Comparison of ENCODE assay signal across 8 cellular contexts in genomic region chr1:152926091-152926490, GRCh38. TPM values are rescaled to one million over a fixed set of nuclear protein-coding genes. Genes with fewer than 3 reads are reported as not detected.
DNase-seq lines count a peak whose midpoint lies in the region; ATAC-seq and TF ChIP-seq lines count a peak whose summit lies in the region.

No MANE protein-coding gene starts in this region.

- H3K27ac ChIP-seq in A673 (ENCODE audit: low read depth, low read length, poor library complexity, severe bottlenecking) (no peak overlapping the region), esophagus muscularis mucosa (replicated peaks in 1 of 4) (no peak overlapping the region)

- CTCF ChIA-PET in A673 (lab: Charles Lee): no interaction called here

- intact Hi-C loops in A673 (cut with micrococcal nuclease; ENCODE audit: unreplicated experiment): no loop called here
- intact Hi-C loops in esophagus muscularis mucosa (cut with DNase I): loop anchor here (1.0 to 5.0 kb wide), 2 partner anchors 56 to 274 kb away; no protein-coding TSS in a partner anchor
- intact Hi-C loops in left ventricle myocardium superior (cut with micrococcal nuclease): no loop called here

- no peak overlapping the region for H3K4me3 Mint-ChIP-seq in mesothelial cell of epicardium

- H3K27me3 Mint-ChIP-seq in mesothelial cell of epicardium (ENCODE audit: low read depth): no peaks in the 10 kb centered on the region

- H3K4me1 Mint-ChIP-seq in mesothelial cell of epicardium: no peaks in the 10 kb centered on the region

- H3K9me3 Mint-ChIP-seq in mesothelial cell of epicardium: peaks cover 37% of the 10 kb centered on the region

- WGBS in esophagus muscularis mucosa: 51% methylated on average over 3 of the region's 3 CpGs

- no TSS peak for BruUV-seq in A673 (replicated peaks; lab: Mats Ljungman, UMichigan)

- DNase-seq in A673 (ENCODE audit: low spot score) (peak; percentile 12), M059J (ENCODE audit: low read depth) (peak; percentile 30), esophagus muscularis mucosa (ENCODE audit: extremely low spot score) (no peak), iPS-NIHi7 (ENCODE audit: extremely low spot score) (no peak), mesothelial cell of epicardium (ENCODE audit: low spot score in 2 of 2, unreplicated experiment in 2 of 2) (no peak), left ventricle myocardium superior (no peak)

- no peak for TF ChIP-seq POLR2A in esophagus muscularis mucosa (IDR thresholded peaks at IDR 0.05; ENCODE audit: low read depth)

- ATAC-seq in HG03565 (IDR thresholded peaks at IDR 0.05; ENCODE audit: unreplicated experiment) (no peak), left ventricle myocardium superior (no peak)

- no peaks in the 10 kb centered on the region for H3K36me3 Mint-ChIP-seq in mesothelial cell of epicardium

- POLR2A ChIA-PET in A673 (lab: Charles Lee; ENCODE audit: low non-redundant PET): no interaction called here

- H3K27ac Mint-ChIP-seq in mesothelial cell of epicardium: no peak overlapping the region

- H3K27me3 ChIP-seq in A673 (replicated peaks; ENCODE audit: insufficient read depth, low read depth, low read length, poor library complexity) (peaks cover 6% of the 10 kb centered on the region), esophagus muscularis mucosa (no peaks in the 10 kb centered on the region)

- H3K36me3 ChIP-seq in A673 (ENCODE audit: insufficient read depth, low read length, poor library complexity, severe bottlenecking) (no peaks in the 10 kb centered on the region), esophagus muscularis mucosa (no peaks in the 10 kb centered on the region)

- no peaks in the 10 kb centered on the region for H3K9me3 ChIP-seq in A673 (ENCODE audit: low read depth, low read length, poor library complexity, severe bottlenecking)
- H3K9me3 ChIP-seq in esophagus muscularis mucosa: no peaks in the 10 kb centered on the region

- TF ChIP-seq EP300 in esophagus muscularis mucosa (IDR thresholded peaks at IDR 0.05): no peak

- H3K4me3 ChIP-seq in A673 (ENCODE audit: low read depth, low read length, poor library complexity, severe bottlenecking) (no peak overlapping the region), GM12875 (ENCODE audit: low read depth, low read length) (no peak overlapping the region), esophagus muscularis mucosa (no peak overlapping the region)

- TF ChIP-seq CTCF in A673 (conservative IDR thresholded peaks at IDR 0.05; ENCODE audit: low read depth, low read length) (peak; percentile 44; the same call in 1 of the 2 replicates), GM12875 (IDR thresholded peaks at IDR 0.05; ENCODE audit: borderline replicate concordance, insufficient read depth, low read depth, low read length) (peak; percentile 79), esophagus muscularis mucosa (IDR thresholded peaks at IDR 0.05) (peak; percentile 47 to 65 (median 58)), mesothelial cell of epicardium (IDR thresholded peaks at IDR 0.05; ENCODE audit: unreplicated experiment) (no peak)

- H3K4me1 ChIP-seq in A673 (ENCODE audit: insufficient read depth, low read length, poor library complexity, severe bottlenecking) (no peaks in the 10 kb centered on the region), esophagus muscularis mucosa (no peaks in the 10 kb centered on the region)

RNA-seq across cellular contexts. Expression of gene IVL, which starts 17.7 kb away (rescaled TPM):
- total RNA-seq in A673 (2021) (not detected in 2 replicates), esophagus muscularis mucosa (not detected), mesothelial cell of epicardium (0.11 to 0.34 TPM (median 0.27 TPM) in 3 replicates), left ventricle myocardium superior (not detected)
- not detected in 2 replicates for total RNA-seq in M059J (2014; rRNA removed; shearing (Covaris generic))

RNA-seq across cellular contexts. Expression of gene SPRR5, which starts 20.9 kb away (rescaled TPM):
- total RNA-seq in A673 (2021) (not detected in 2 replicates), esophagus muscularis mucosa (not detected), mesothelial cell of epicardium (not detected in 3 replicates), left ventricle myocardium superior (not detected)
- total RNA-seq in M059J (2014; rRNA removed; shearing (Covaris generic)): not detected in 2 replicates

RNA-seq across cellular contexts. Expression of gene SPRR4, which starts 44.4 kb away (rescaled TPM):
- total RNA-seq in A673 (2021) (not detected in 2 replicates), esophagus muscularis mucosa (not detected), mesothelial cell of epicardium (not detected in 3 replicates), left ventricle myocardium superior (not detected)
- not detected in 2 replicates for total RNA-seq in M059J (2014; rRNA removed; shearing (Covaris generic))

RNA-seq across cellular contexts. Expression of gene SMCP, which starts 48.0 kb away (rescaled TPM):
- total RNA-seq in A673 (2021): not detected in 2 replicates
- not detected in 2 replicates for total RNA-seq in M059J (2014; rRNA removed; shearing (Covaris generic))
- total RNA-seq in esophagus muscularis mucosa: not detected
- not detected in 3 replicates for total RNA-seq in mesothelial cell of epicardium
- total RNA-seq in left ventricle myocardium superior: not detected

RNA-seq across cellular contexts. Expression of gene SPRR1A, which starts 57.8 kb away (rescaled TPM):
- total RNA-seq in A673 (2021): not detected in 2 replicates
- not detected in 2 replicates for total RNA-seq in M059J (2014; rRNA removed; shearing (Covaris generic))
- not detected for total RNA-seq in esophagus muscularis mucosa
- not detected in 3 replicates for total RNA-seq in mesothelial cell of epicardium
- total RNA-seq in left ventricle myocardium superior: not detected

Comparison
In these comparisons a context has a peak if more than half of its experiments do, and no peak if none do; other contexts are left out.
1. DNase-seq: peak in A673 (single experiment) and M059J (single experiment); none in esophagus muscularis mucosa (single experiment), iPS-NIHi7 (single experiment), mesothelial cell of epicardium (0 of 2) and left ventricle myocardium superior (single experiment).